In the genomic region with DNA sequence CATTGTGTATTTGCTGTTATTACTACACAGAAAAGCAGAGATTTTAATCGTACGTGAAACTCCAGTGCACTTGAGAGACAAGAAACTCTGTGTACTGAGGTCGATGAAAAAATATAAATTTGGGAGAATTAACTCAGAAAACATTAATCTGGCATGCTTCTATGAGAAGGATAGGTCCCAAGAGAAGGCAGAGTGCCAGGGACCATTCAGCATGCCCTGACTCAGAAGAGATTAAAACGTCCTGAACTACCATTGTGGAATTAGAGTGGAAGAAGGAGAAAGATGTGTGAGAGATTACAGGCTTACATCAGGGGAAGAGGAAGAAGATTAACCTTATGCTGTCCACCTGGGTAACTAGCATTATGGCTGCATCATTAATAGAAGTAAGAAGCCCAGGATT, we compare ENCODE assay signal across 27 cellular contexts.
A peak's percentile ranks its signal among the peaks of the same experiment; 100 is the strongest.
DNase-seq lines count a peak whose midpoint lies in the region; ATAC-seq and TF ChIP-seq lines count a peak whose summit lies in the region.
"Had no signal": no experiment of that assay in that cellular context is flagged by ENCODE, and none has a peak within 500 bp of the region (broad histone marks: within the 10 kb centered on the region; RNA-seq: fewer than 3 reads in every experiment).

No MANE protein-coding gene starts in this region.

- H3K9me2 ChIP-seq in GM23248 (ENCODE audit: insufficient read depth) = no peaks in the 10 kb centered on the region
- H3K9me2 ChIP-seq: SK-N-SH had no signal

- H3K4me2 ChIP-seq in GM23248 (ENCODE audit: unreplicated experiment) = no peak overlapping the region
- H3K4me2 ChIP-seq: neural progenitor cell, SK-N-SH had no signal

- peaks cover 7% of the 10 kb centered on the region for H3K36me3 ChIP-seq in GM23248 (ENCODE audit: low read depth)
- H3K36me3 ChIP-seq in thoracic aorta = no peaks in the 10 kb centered on the region
- H3K36me3 ChIP-seq: neural progenitor cell, right lobe of liver had no signal

- H2AFZ ChIP-seq in GM23248 = no peak overlapping the region
- H2AFZ ChIP-seq: neural progenitor cell had no signal

- no peaks in the 10 kb centered on the region for H4K20me1 ChIP-seq in GM23248 (ENCODE audit: insufficient read depth)

- no peak overlapping the region for H3K4me3 ChIP-seq in GM23248
- no peak overlapping the region for H3K4me3 ChIP-seq in fibroblast of pulmonary artery (replicated peaks; ENCODE audit: low read depth, low read length)
- H3K4me3 ChIP-seq in thoracic aorta = peak overlapping the region; percentile 41
- H3K4me3 ChIP-seq: left ventricle myocardium inferior, neural progenitor cell, right lobe of liver, tibial artery had no signal

- H3K9ac ChIP-seq in GM23248 = no peak overlapping the region
- H3K9ac ChIP-seq: neural progenitor cell, SK-N-SH had no signal

- no peaks in the 10 kb centered on the region for H3K27me3 ChIP-seq in GM23248 (replicated peaks; ENCODE audit: insufficient read depth)
- H3K27me3 ChIP-seq in thoracic aorta (replicated peaks; ENCODE audit: insufficient read depth) = no peaks in the 10 kb centered on the region
- H3K27me3 ChIP-seq: neural progenitor cell, right lobe of liver, tibial artery had no signal

- 0 out of 2 replicates have a peak, but pooled peaks cover 8% of the 10 kb centered on the region for H3F3A ChIP-seq in GM23248 (ENCODE audit: insufficient read depth)

- H3K79me2 ChIP-seq in GM23248 (ENCODE audit: insufficient read depth) = peaks cover 68% of the 10 kb centered on the region

- no peak overlapping the region for H3K27ac ChIP-seq in GM23248
- H3K27ac ChIP-seq in thoracic aorta = peak overlapping the region in 1 of 2 donors; percentile 36
- H3K27ac ChIP-seq: left ventricle myocardium inferior, neural progenitor cell, right lobe of liver had no signal

- DNase-seq in GM23248 (peak; percentile 50), amniotic epithelial cell (ENCODE audit: low read depth) (peak; percentile 52), fibroblast of pulmonary artery (ENCODE audit: low read depth) (peak; percentile 68), thoracic aorta (ENCODE audit: low spot score) (no peak), NCI-H2171 treated with DMSO at 0.1 percent for 48 hours (lab: John Stamatoyannopoulos, UW) (no peak)
- DNase-seq: activated CD4-positive, alpha-beta memory T cell treated with anti-CD3 and anti-CD28 coated beads for 36 hours; activated CD8-positive, alpha-beta memory T cell treated with anti-CD3 and anti-CD28 coated beads, Interleukin-2, amount 50 U/mL, for 4 hours; activated naive CD4-positive, alpha-beta T cell; Caco-2; DMS79; GF-D8; head of caudate nucleus; left ventricle myocardium inferior; NCI-H1048; NCI-H1694; NCI-H510A; NK-92 treated with Interleukin-12 subunit alpha and Interleukin-12 subunit beta, amount 100 ng/mL, for 24 hours; right lobe of liver; SK-N-SH; stimulated activated CD8-positive, alpha-beta memory T cell treated with anti-CD3 and anti-CD28 coated beads, Interleukin-4, amount 100 ng/mL, for 48 hours; stimulated activated naive CD8-positive, alpha-beta T cell treated with anti-CD3 and anti-CD28 coated beads, Interleukin-15, amount 100 ng/mL, for 72 hours; tibial artery had no signal

- TF ChIP-seq CTCF in fibroblast of pulmonary artery (IDR thresholded peaks at IDR 0.05; ENCODE audit: low read length, missing control alignments) (no peak), thoracic aorta (IDR thresholded peaks at IDR 0.05) (no peak)

- ATAC-seq in thoracic aorta (ENCODE audit: insufficient number of reproducible peaks, low FRiP score, low read depth) (no peak), HG03442 (IDR thresholded peaks at IDR 0.05; ENCODE audit: unreplicated experiment) (no peak), HG02840 (IDR thresholded peaks at IDR 0.05; ENCODE audit: low FRiP score, unreplicated experiment) (no peak)
- ATAC-seq: activated CD4-positive, CD25-positive, alpha-beta regulatory T cell treated with anti-CD3 and anti-CD28 coated beads, Interleukin-2, amount 50 U/mL, for 24 hours; HCT116; right lobe of liver; stimulated activated naive CD8-positive, alpha-beta T cell treated with anti-CD3 and anti-CD28 coated beads, Interleukin-15, amount 100 ng/mL, for 72 hours had no signal

- 50 to 52% methylated on average over 4 of the region's 4 CpGs for WGBS in GM23248 (ENCODE audit: low coverage in 1 of 2, low lambda C conversion rate in 2 of 2, missing lambda C conversion rate in 2 of 2), 2 experiments

- in situ Hi-C loops in GM23248 (cut with MboI) = no loop called here

- H3K9me3 ChIP-seq in GM23248 (ENCODE audit: low read depth) = no peaks in the 10 kb centered on the region
- no peaks in the 10 kb centered on the region for H3K9me3 ChIP-seq in thoracic aorta
- H3K9me3 ChIP-seq: Caco-2, left ventricle myocardium inferior, right lobe of liver, SK-N-SH, tibial artery had no signal

- H3K4me1 ChIP-seq in GM23248 (ENCODE audit: insufficient read depth) (peaks cover 3% of the 10 kb centered on the region; the same call in 1 of the 2 replicates), thoracic aorta (ENCODE audit: control insufficient read depth in 1 of 2, low read depth in 2 of 2) (peaks cover 19 to 56% of the 10 kb centered on the region in 2 donors)
- H3K4me1 ChIP-seq: neural progenitor cell, right lobe of liver had no signal

Comparison
In these comparisons a context has a peak if more than half of its experiments do, and no peak if none do; other contexts are left out.
1. DNase-seq: peak in GM23248 (single experiment), amniotic epithelial cell (single experiment) and fibroblast of pulmonary artery (single experiment); none in thoracic aorta (single experiment) and NCI-H2171 treated with DMSO at 0.1 percent for 48 hours (single experiment).